In the genomic region with DNA sequence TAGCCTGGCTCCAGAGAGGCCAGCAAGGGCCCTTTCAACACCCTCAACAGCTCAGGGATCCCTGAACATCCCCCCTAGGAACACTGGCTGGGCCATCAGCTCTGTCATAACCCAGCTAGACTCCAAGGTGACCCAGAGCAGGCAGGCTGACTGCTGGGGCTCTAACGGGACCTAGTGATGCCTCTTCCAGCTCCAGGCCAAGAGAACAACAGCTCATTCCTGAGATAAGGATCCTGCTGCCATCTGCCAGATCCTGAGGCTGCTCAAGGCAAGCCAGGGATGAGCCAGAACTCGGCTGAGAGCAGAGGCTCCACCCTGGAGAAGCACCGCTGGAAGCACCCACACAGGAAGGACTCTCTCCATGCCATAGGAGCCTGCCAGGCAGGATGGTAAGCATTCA, we compare ENCODE assay signal across 36 cellular contexts. TPM values are rescaled to one million over a fixed set of nuclear protein-coding genes. Genes with fewer than 3 reads are reported as not detected.
A peak's percentile ranks its signal among the peaks of the same experiment; 100 is the strongest.
DNase-seq lines count a peak whose midpoint lies in the region; ATAC-seq and TF ChIP-seq lines count a peak whose summit lies in the region.
"Had no signal": no experiment of that assay in that cellular context is flagged by ENCODE, and none has a peak within 500 bp of the region (broad histone marks: within the 10 kb centered on the region; RNA-seq: fewer than 3 reads in every experiment).

No MANE protein-coding gene starts in this region.

- H3K4me1 Mint-ChIP-seq in T-helper 17 cell, result peaks cover 3% of the 10 kb centered on the region
- peaks cover under 1% of the 10 kb centered on the region for H3K4me1 Mint-ChIP-seq in activated CD4-positive, alpha-beta T cell treated with anti-CD3 and anti-CD28 coated beads for 36 hours
- H3K4me1 Mint-ChIP-seq in natural killer cell treated with Interleukin-12 subunit alpha and Interleukin-12 subunit beta and Interleukin-15 and Interleukin-18, amount 100 ng/mL, for 72 hours (ENCODE audit: low read depth in 2 of 2), result peaks cover 0 to under 1% of the 10 kb centered on the region in 2 donors

- TF ChIP-seq CTCF in IMR-90 (conservative IDR thresholded peaks at IDR 0.05; ENCODE audit: low read depth, low read length), result no peak
- TF ChIP-seq CTCF in hepatocyte (IDR thresholded peaks at IDR 0.05; ENCODE audit: poor library complexity), result no peak

- H3K18ac ChIP-seq in IMR-90 (ENCODE audit: low read depth, low read length), result no peak overlapping the region

- TF ChIP-seq RAD21 in IMR-90 (IDR thresholded peaks at IDR 0.05; ENCODE audit: low read length), result no peak

- WGBS in IMR-90 (ENCODE audit: extremely low coverage in 2 of 2, insufficient read length in 1 of 2), 2 experiments, result 40% methylated on average over 1 of the region's 3 CpGs; no CpG with 5 or more reads in 1 of the 2 experiments
- WGBS in hepatocyte (ENCODE audit: low lambda C conversion rate, missing lambda C conversion rate), result 43% methylated on average over 3 of the region's 3 CpGs

- H3K4me3 ChIP-seq in IMR-90 (ENCODE audit: insufficient read depth, low read depth, low read length) (no peak overlapping the region), hepatocyte (no peak overlapping the region)
- H3K4me3 ChIP-seq: lung, upper lobe of right lung had no signal

- no peak overlapping the region for H2AK9ac ChIP-seq in IMR-90 (replicated peaks; ENCODE audit: low read depth, low read length, poor library complexity)

- H3K9me1 ChIP-seq in IMR-90 (ENCODE audit: insufficient read depth, low read length), result 0 out of 2 replicates have a peak, but pooled peaks cover 7% of the 10 kb centered on the region

- in situ Hi-C loops in IMR-90 (cut with MboI; ENCODE audit: low sequenced_read_pairs), result no loop called here

- H3K9me3 ChIP-seq in IMR-90 (ENCODE audit: control insufficient read depth, insufficient read depth, low read length), result no peaks in the 10 kb centered on the region
- no peaks in the 10 kb centered on the region for H3K9me3 ChIP-seq in T-helper 17 cell (ENCODE audit: control insufficient read depth, low read length, poor library complexity, severe bottlenecking)
- H3K9me3 ChIP-seq in hepatocyte (ENCODE audit: low read depth), result no peaks in the 10 kb centered on the region
- H3K9me3 ChIP-seq: upper lobe of right lung had no signal

- no peak overlapping the region for H2BK5ac ChIP-seq in IMR-90 (ENCODE audit: low read depth, low read length, poor library complexity, severe bottlenecking)

- H3K23ac ChIP-seq in IMR-90 (ENCODE audit: low read depth, low read length), result no peak overlapping the region

- H3K4me1 ChIP-seq in IMR-90 (ENCODE audit: control insufficient read depth, insufficient read depth, low read length) (no peaks in the 10 kb centered on the region), hepatocyte (ENCODE audit: insufficient read depth) (peaks cover 12% of the 10 kb centered on the region)
- H3K4me1 ChIP-seq: upper lobe of right lung had no signal

- no peaks in the 10 kb centered on the region for H3K36me3 ChIP-seq in IMR-90 (ENCODE audit: control insufficient read depth, insufficient read depth, low read length)
- H3K36me3 ChIP-seq in hepatocyte (replicated peaks; ENCODE audit: insufficient read depth, low read depth), result no peaks in the 10 kb centered on the region
- H3K36me3 ChIP-seq: upper lobe of right lung had no signal

- H3K4ac ChIP-seq in IMR-90 (ENCODE audit: low read depth, low read length), result no peak overlapping the region

- peaks cover 0 to 2% of the 10 kb centered on the region in 2 experiments; a peak in 1 of 4 replicates for H3K79me1 ChIP-seq in IMR-90 (ENCODE audit: low read depth in 1 of 2, low read length in 2 of 2)

- ATAC-seq in IMR-90 (ENCODE audit: low read depth), result peak; percentile 36; the same call in 1 of the 2 replicates
- no peak for ATAC-seq in T-helper 17 cell
- no peak for ATAC-seq in activated CD4-positive, alpha-beta T cell treated with anti-CD3 and anti-CD28 coated beads for 36 hours
- no peak for ATAC-seq in natural killer cell treated with Interleukin-12 subunit alpha and Interleukin-12 subunit beta and Interleukin-15 and Interleukin-18, amount 100 ng/mL, for 72 hours
- ATAC-seq in HG03442 (IDR thresholded peaks at IDR 0.05; ENCODE audit: unreplicated experiment), result no peak
- ATAC-seq in GM19023 (IDR thresholded peaks at IDR 0.05; ENCODE audit: unreplicated experiment), result no peak
- ATAC-seq: upper lobe of right lung had no signal

- no peak overlapping the region for H2BK15ac ChIP-seq in IMR-90 (ENCODE audit: low read depth, low read length)

- no peak overlapping the region for H2BK20ac ChIP-seq in IMR-90 (ENCODE audit: low read depth, low read length)

- H3K27me3 ChIP-seq in IMR-90 (ENCODE audit: control insufficient read depth, insufficient read depth, low read length), result peaks cover 2% of the 10 kb centered on the region; the same call in 1 of the 2 replicates
- no peaks in the 10 kb centered on the region for H3K27me3 ChIP-seq in hepatocyte
- H3K27me3 ChIP-seq: upper lobe of right lung had no signal

- no TSS peak for BruUV-seq in IMR-90 (replicated peaks; lab: Mats Ljungman, UMichigan)

- H3K27ac Mint-ChIP-seq in T-helper 17 cell, result peak overlapping the region; percentile 69
- no peak overlapping the region for H3K27ac Mint-ChIP-seq in activated CD4-positive, alpha-beta T cell treated with anti-CD3 and anti-CD28 coated beads for 36 hours
- H3K27ac Mint-ChIP-seq in natural killer cell treated with Interleukin-12 subunit alpha and Interleukin-12 subunit beta and Interleukin-15 and Interleukin-18, amount 100 ng/mL, for 72 hours, result no peak overlapping the region
- H3K27ac Mint-ChIP-seq: activated naive CD8-positive, alpha-beta T cell; nephron progenitor cell had no signal

- no peaks in the 10 kb centered on the region for H3K9me3 Mint-ChIP-seq in activated CD4-positive, alpha-beta T cell treated with anti-CD3 and anti-CD28 coated beads for 36 hours (ENCODE audit: low read depth)
- H3K9me3 Mint-ChIP-seq in natural killer cell treated with Interleukin-12 subunit alpha and Interleukin-12 subunit beta and Interleukin-15 and Interleukin-18, amount 100 ng/mL, for 72 hours, result no peaks in the 10 kb centered on the region
- H3K9me3 Mint-ChIP-seq: nephron progenitor cell had no signal

- H2BK120ac ChIP-seq in IMR-90 (ENCODE audit: low read depth, low read length), result no peak overlapping the region

- H3K4me3 Mint-ChIP-seq in T-helper 17 cell, result no peak overlapping the region
- no peak overlapping the region for H3K4me3 Mint-ChIP-seq in activated CD4-positive, alpha-beta T cell treated with anti-CD3 and anti-CD28 coated beads for 36 hours
- H3K4me3 Mint-ChIP-seq in natural killer cell treated with Interleukin-12 subunit alpha and Interleukin-12 subunit beta and Interleukin-15 and Interleukin-18, amount 100 ng/mL, for 72 hours, result no peak overlapping the region
- H3K4me3 Mint-ChIP-seq: activated naive CD8-positive, alpha-beta T cell; nephron progenitor cell had no signal

- no peaks in the 10 kb centered on the region for H3K79me2 ChIP-seq in hepatocyte

- peak; percentile 62 for DNase-seq in GM03348 (ENCODE audit: low spot score)
- no peak for DNase-seq in IMR-90
- no peak for DNase-seq in T-helper 17 cell
- DNase-seq in hepatocyte (ENCODE audit: low spot score), result no peak
- no peak for DNase-seq in activated CD4-positive, alpha-beta T cell treated with anti-CD3 and anti-CD28 coated beads for 36 hours
- no peak for DNase-seq in natural killer cell treated with Interleukin-12 subunit alpha and Interleukin-12 subunit beta and Interleukin-15 and Interleukin-18, amount 100 ng/mL, for 72 hours (ENCODE audit: low spot score)
- DNase-seq: activated CD4-positive, alpha-beta T cell treated with anti-CD3 and anti-CD28 coated beads for 48 hours; activated effector memory CD4-positive, alpha-beta T cell treated with Interleukin-2 at 50 U/mL for 16 hours; activated T-cell treated with anti-CD3 and anti-CD28 coated beads, Interleukin-2, amount 50 U/mL, for 1 hour; aorta; C1 segment of cervical spinal cord; DMS53; effector CD4-positive, alpha-beta T cell; head of caudate nucleus; NCI-H1092; NCI-H2029; NCI-H2227 treated with DMSO at 0.1 percent for 48 hours; nephron progenitor cell; SHP77 treated with DMSO at 0.1 percent for 48 hours; small intestine; stimulated activated naive CD4-positive, alpha-beta T cell; SW 1271; T-helper 9 cell; upper lobe of right lung had no signal

- dilution Hi-C loops in IMR-90 (cut with HindIII; ENCODE audit: low sequenced_read_pairs, unreplicated experiment), result no loop called here

- H3K27ac ChIP-seq in IMR-90 (ENCODE audit: insufficient read depth, low read length), result no peak overlapping the region
- H3K27ac ChIP-seq in hepatocyte, result peak overlapping the region; percentile 78
- H3K27ac ChIP-seq: upper lobe of right lung, VCaP had no signal

- H4K91ac ChIP-seq in IMR-90 (ENCODE audit: insufficient read depth, low read depth, low read length), result no peak overlapping the region

- H3K56ac ChIP-seq in IMR-90 (ENCODE audit: extremely low read depth, insufficient read depth, low read length), result no peak overlapping the region

- no peak overlapping the region for H4K5ac ChIP-seq in IMR-90 (ENCODE audit: low read depth, low read length)

- no peaks in the 10 kb centered on the region for H3K36me3 Mint-ChIP-seq in T-helper 17 cell (ENCODE audit: low read depth)
- H3K36me3 Mint-ChIP-seq in activated CD4-positive, alpha-beta T cell treated with anti-CD3 and anti-CD28 coated beads for 36 hours (ENCODE audit: low read depth), result no peaks in the 10 kb centered on the region
- no peaks in the 10 kb centered on the region for H3K36me3 Mint-ChIP-seq in natural killer cell treated with Interleukin-12 subunit alpha and Interleukin-12 subunit beta and Interleukin-15 and Interleukin-18, amount 100 ng/mL, for 72 hours
- H3K36me3 Mint-ChIP-seq: activated naive CD8-positive, alpha-beta T cell had no signal

- H3K14ac ChIP-seq in IMR-90 (replicated peaks; ENCODE audit: low read depth, low read length), result no peak overlapping the region

- intact Hi-C loops in IMR-90 (cut with micrococcal nuclease), result no loop called here
- intact Hi-C loops in activated CD4-positive, alpha-beta T cell treated with anti-CD3 and anti-CD28 coated beads for 36 hours (cut with DNase I, micrococcal nuclease), result no loop called here

- H4K20me1 ChIP-seq in IMR-90 (ENCODE audit: insufficient read depth, low read length) (no peaks in the 10 kb centered on the region), hepatocyte (ENCODE audit: insufficient read depth, poor library complexity, severe bottlenecking) (no peaks in the 10 kb centered on the region)

- no peak overlapping the region for H4K8ac ChIP-seq in IMR-90 (ENCODE audit: low read depth in 2 of 2, low read length in 2 of 2)

- no peaks in the 10 kb centered on the region for H3K9me2 ChIP-seq in hepatocyte (replicated peaks; ENCODE audit: insufficient read depth)

- H3K4me2 ChIP-seq in IMR-90 (ENCODE audit: low read depth, low read length) (no peak overlapping the region), hepatocyte (no peak overlapping the region)

- CTCF ChIA-PET in IMR-90 (lab: Yijun Ruan, JAX), result no interaction called here
- CTCF ChIA-PET in activated CD4-positive, alpha-beta T cell treated with anti-CD3 and anti-CD28 coated beads for 36 hours (lab: Charles Lee), result interaction anchor here (1.2 kb wide), 1 partner anchor 219 kb away, joined by 3 read pairs; no protein-coding TSS in a partner anchor

- no peak overlapping the region for H3K9ac ChIP-seq in IMR-90 (ENCODE audit: low read depth, low read length)

- POLR2A ChIA-PET in IMR-90 (lab: Charles Lee; ENCODE audit: unreplicated experiment), result no interaction called here
- POLR2A ChIA-PET in activated CD4-positive, alpha-beta T cell treated with anti-CD3 and anti-CD28 coated beads for 36 hours (lab: Charles Lee), result no interaction called here

- TF ChIP-seq POLR2A in IMR-90 (IDR thresholded peaks at IDR 0.05; ENCODE audit: low read depth, low read length), result no peak

- no peak overlapping the region for H2AK5ac ChIP-seq in IMR-90 (ENCODE audit: low read depth, low read length)

- H3K27me3 Mint-ChIP-seq in T-helper 17 cell, result peaks cover 27% of the 10 kb centered on the region
- H3K27me3 Mint-ChIP-seq in activated CD4-positive, alpha-beta T cell treated with anti-CD3 and anti-CD28 coated beads for 36 hours, result no peaks in the 10 kb centered on the region
- peaks cover 0 to 8% of the 10 kb centered on the region in 2 donors for H3K27me3 Mint-ChIP-seq in natural killer cell treated with Interleukin-12 subunit alpha and Interleukin-12 subunit beta and Interleukin-15 and Interleukin-18, amount 100 ng/mL, for 72 hours
- H3K27me3 Mint-ChIP-seq: activated naive CD8-positive, alpha-beta T cell had no signal

- H2AFZ ChIP-seq in IMR-90 (replicated peaks; ENCODE audit: low read length, poor library complexity) (no peak overlapping the region), hepatocyte (no peak overlapping the region)

RNA-seq across cellular contexts. Expression of gene VSIG8, which starts 2.0 kb away (rescaled TPM):
- not detected in 2 replicates for total RNA-seq in IMR-90 (2012; rRNA removed)
- polyA plus RNA-seq in IMR-90 (2012; rRNA removed), result not detected in 2 replicates
- 0.05 TPM in 1 of 2 replicates, not detected in the other for polyA plus RNA-seq in IMR-90 (2012; cell fraction: cytosol; rRNA removed)
- 0.05 and 0.37 TPM in 2 replicates for polyA plus RNA-seq in IMR-90 (2012; cell fraction: nucleus; rRNA removed; ENCODE audit: low replicate concordance)
- total RNA-seq in T-helper 17 cell, result not detected
- 0.33 TPM in 1 of 2 replicates, not detected in the other for total RNA-seq in hepatocyte
- polyA plus RNA-seq in hepatocyte, result 0.13 and 0.38 TPM in 2 replicates
- total RNA-seq in activated CD4-positive, alpha-beta T cell treated with anti-CD3 and anti-CD28 coated beads for 36 hours, result under 1 TPM in 1 of 2 experiments, not detected in 1; 0.11 TPM
- not detected for total RNA-seq in natural killer cell treated with Interleukin-12 subunit alpha and Interleukin-12 subunit beta and Interleukin-15 and Interleukin-18, amount 100 ng/mL, for 72 hours
- total RNA-seq: activated CD8-positive, alpha-beta memory T cell treated with anti-CD3 and anti-CD28 coated beads for 36 hours; fibroblast of villous mesenchyme; G401; kidney epithelial cell; mucosa of gallbladder; osteocyte; upper lobe of right lung had no signal

RNA-seq across cellular contexts. Expression of gene SLAMF8, which starts 33.8 kb away (rescaled TPM):
- total RNA-seq in IMR-90 (2012; rRNA removed) (not detected in 2 replicates), T-helper 17 cell (under 1 TPM in 1 of 2 donors, not detected in 1; 0.44 TPM), hepatocyte (0.52 and 0.57 TPM in 2 replicates)
- polyA plus RNA-seq in IMR-90 (2012; rRNA removed) (0.04 and 0.07 TPM in 2 replicates), hepatocyte (0.47 and 0.74 TPM in 2 replicates)
- polyA plus RNA-seq in IMR-90 (2012; cell fraction: cytosol; rRNA removed), result 0.04 and 0.07 TPM in 2 replicates
- polyA plus RNA-seq in IMR-90 (2012; cell fraction: nucleus; rRNA removed; ENCODE audit: low replicate concordance), result 0.06 TPM in 1 of 2 replicates, not detected in the other
- total RNA-seq in activated CD4-positive, alpha-beta T cell treated with anti-CD3 and anti-CD28 coated beads for 36 hours, result under 1 TPM; 0.39 to 0.70 TPM
- 1 to 10 TPM in 1 of 2 donors, under 1 TPM in 1; 0.29 to 2.1 TPM for total RNA-seq in natural killer cell treated with Interleukin-12 subunit alpha and Interleukin-12 subunit beta and Interleukin-15 and Interleukin-18, amount 100 ng/mL, for 72 hours
- total RNA-seq: fibroblast of villous mesenchyme, G401, HT-29, osteocyte had no signal

RNA-seq across cellular contexts. Expression of gene CFAP45, which starts 39.5 kb away (rescaled TPM):
- total RNA-seq in IMR-90 (2012; rRNA removed) (0.56 and 0.72 TPM in 2 replicates), T-helper 17 cell (1 to 10 TPM; 4.6 to 6.3 TPM), hepatocyte (0.43 TPM in 1 of 2 replicates, not detected in the other)
- polyA plus RNA-seq in IMR-90 (2012; rRNA removed) (0.51 and 0.55 TPM in 2 replicates), hepatocyte (not detected in 2 replicates)
- polyA plus RNA-seq in IMR-90 (2012; cell fraction: cytosol; rRNA removed), result 0.14 and 0.71 TPM in 2 replicates
- 0.63 and 1.3 TPM in 2 replicates for polyA plus RNA-seq in IMR-90 (2012; cell fraction: nucleus; rRNA removed; ENCODE audit: low replicate concordance)
- 1 to 10 TPM in 1 of 2 experiments, under 1 TPM in 1; 0.98 to 1.1 TPM for total RNA-seq in activated CD4-positive, alpha-beta T cell treated with anti-CD3 and anti-CD28 coated beads for 36 hours
- 1 to 10 TPM in 1 of 2 donors, under 1 TPM in 1; 0.38 to 3.0 TPM for total RNA-seq in natural killer cell treated with Interleukin-12 subunit alpha and Interleukin-12 subunit beta and Interleukin-15 and Interleukin-18, amount 100 ng/mL, for 72 hours
- total RNA-seq: G401, HT-29 had no signal

RNA-seq across cellular contexts. Expression of gene FCRL6, which starts 58.3 kb away (rescaled TPM):
- total RNA-seq in IMR-90 (2012; rRNA removed) (not detected in 2 replicates), T-helper 17 cell (under 1 TPM; 0.27 to 0.81 TPM), hepatocyte (not detected in 2 replicates)
- polyA plus RNA-seq in IMR-90 (2012; rRNA removed) (not detected in 2 replicates), hepatocyte (not detected in 2 replicates)
- polyA plus RNA-seq in IMR-90 (2012; cell fraction: cytosol; rRNA removed), result not detected in 2 replicates
- polyA plus RNA-seq in IMR-90 (2012; cell fraction: nucleus; rRNA removed; ENCODE audit: low replicate concordance), result 0.05 TPM in 1 of 2 replicates, not detected in the other
- not detected for total RNA-seq in activated CD4-positive, alpha-beta T cell treated with anti-CD3 and anti-CD28 coated beads for 36 hours
- under 1 TPM in 1 of 2 donors, not detected in 1; 0.81 TPM for total RNA-seq in natural killer cell treated with Interleukin-12 subunit alpha and Interleukin-12 subunit beta and Interleukin-15 and Interleukin-18, amount 100 ng/mL, for 72 hours
- total RNA-seq: fibroblast of villous mesenchyme, G401, HT-29, kidney epithelial cell, osteocyte had no signal
